In the genomic region with DNA sequence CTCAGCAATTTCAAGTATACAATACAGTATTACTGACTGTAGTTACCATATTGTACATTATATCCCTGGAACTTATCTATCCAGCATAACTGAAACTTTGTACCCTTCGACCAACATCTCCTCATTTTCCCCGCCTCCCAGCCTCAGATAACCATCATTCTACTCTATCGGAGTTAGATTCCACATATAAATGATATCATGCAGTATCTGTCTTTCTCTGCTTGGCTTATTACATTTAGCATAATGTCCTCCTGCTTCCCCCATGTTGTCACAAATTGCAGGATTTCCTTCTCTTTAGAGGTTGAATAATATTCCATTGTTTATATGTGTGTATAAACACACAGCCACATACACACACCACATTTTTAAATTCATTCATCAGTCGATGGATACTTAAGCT, we compare ENCODE assay signal across 21 cellular contexts.
"Had no signal": no experiment of that assay in that cellular context is flagged by ENCODE, and none has a peak within 500 bp of the region (broad histone marks: within the 10 kb centered on the region; RNA-seq: fewer than 3 reads in every experiment).

No MANE protein-coding gene starts in this region.

- FAIRE-seq: kidney had no signal

- DNase-seq: kidney; left colon; left lung; lower lobe of right lung; mammary epithelial cell; mesenchymal stem cell; naive thymus-derived CD8-positive, alpha-beta T cell; ovary; right lobe of liver; stimulated activated CD4-positive, alpha-beta T cell treated with anti-CD3 and anti-CD28 coated beads, Interleukin-12 subunit alpha, Interleukin-12 subunit beta, amount 100 ng/mL, for 4 hours; stimulated activated CD4-positive, alpha-beta T cell treated with anti-CD3 and anti-CD28 coated beads, Interleukin-15, amount 100 ng/mL, for 24 hours; stimulated activated CD4-positive, alpha-beta T cell treated with anti-CD3 and anti-CD28 coated beads, Interleukin-2, amount 100 ng/mL, for 24 hours; stimulated activated CD4-positive, alpha-beta T cell treated with anti-CD3 and anti-CD28 coated beads, Interleukin-4, amount 100 ng/mL, for 1 hour; stimulated activated naive B cell treated with anti-CD40 and anti-IgM and Interleukin-4, amounts not matched to agents 10 μg/mL and 1 μg/mL and 100 μg/mL, for 72 hours; stimulated activated naive CD8-positive, alpha-beta T cell treated with anti-CD3 and anti-CD28 coated beads, Interleukin-15, Interleukin-2, amounts not matched to agents 100 U/mL and 50 U/mL, for 24 hours; stomach; testis; thyroid gland; transverse colon; upper lobe of left lung had no signal

- H3K4me1 Mint-ChIP-seq: stimulated activated naive B cell treated with anti-CD40 and anti-IgM and Interleukin-4, amounts not matched to agents 10 μg/mL and 1 μg/mL and 100 μg/mL, for 72 hours had no signal

- H3K9me3 Mint-ChIP-seq: naive thymus-derived CD8-positive, alpha-beta T cell; stimulated activated naive B cell treated with anti-CD40 and anti-IgM and Interleukin-4, amounts not matched to agents 10 μg/mL and 1 μg/mL and 100 μg/mL, for 72 hours had no signal

- H3K27me3 Mint-ChIP-seq: naive thymus-derived CD8-positive, alpha-beta T cell; progenitor cell of endocrine pancreas; stimulated activated naive B cell treated with anti-CD40 and anti-IgM and Interleukin-4, amounts not matched to agents 10 μg/mL and 1 μg/mL and 100 μg/mL, for 72 hours had no signal

- H3K27ac Mint-ChIP-seq: naive thymus-derived CD8-positive, alpha-beta T cell; progenitor cell of endocrine pancreas; stimulated activated naive B cell treated with anti-CD40 and anti-IgM and Interleukin-4, amounts not matched to agents 10 μg/mL and 1 μg/mL and 100 μg/mL, for 72 hours had no signal

- H3K4me3 Mint-ChIP-seq: naive thymus-derived CD8-positive, alpha-beta T cell; stimulated activated naive B cell treated with anti-CD40 and anti-IgM and Interleukin-4, amounts not matched to agents 10 μg/mL and 1 μg/mL and 100 μg/mL, for 72 hours had no signal

- H3K36me3 Mint-ChIP-seq: naive thymus-derived CD8-positive, alpha-beta T cell; stimulated activated naive B cell treated with anti-CD40 and anti-IgM and Interleukin-4, amounts not matched to agents 10 μg/mL and 1 μg/mL and 100 μg/mL, for 72 hours had no signal

- ATAC-seq: left colon; left lung; lower lobe of right lung; naive thymus-derived CD8-positive, alpha-beta T cell; right lobe of liver; stimulated activated naive B cell treated with anti-CD40 and anti-IgM and Interleukin-4, amounts not matched to agents 10 μg/mL and 1 μg/mL and 100 μg/mL, for 72 hours; stimulated activated naive CD8-positive, alpha-beta T cell treated with anti-CD3 and anti-CD28 coated beads, Interleukin-15, Interleukin-2, amounts not matched to agents 100 U/mL and 50 U/mL, for 24 hours had no signal
